14 cellular contexts compared by ENCODE assay signal in the genomic region with DNA sequence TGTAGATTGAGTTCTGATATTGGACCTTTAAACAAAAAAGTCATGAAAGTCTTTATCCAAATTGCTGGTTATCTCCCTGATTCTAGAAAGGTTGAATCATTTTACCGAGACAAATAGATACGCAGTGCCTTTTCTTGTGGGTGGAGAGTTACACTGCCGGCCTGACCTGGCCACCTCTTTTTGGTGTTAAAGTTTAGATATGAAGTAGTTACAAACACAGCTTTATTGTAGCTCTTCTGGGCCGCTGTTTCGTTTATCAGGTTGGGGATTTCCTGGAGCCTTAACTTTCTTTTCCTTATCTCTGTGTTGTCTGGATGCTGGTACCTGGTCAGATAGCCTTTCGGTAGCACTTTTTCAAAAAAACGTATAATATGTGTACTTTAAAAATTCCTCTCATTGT.
"Had no signal": no experiment of that assay in that cellular context is flagged by ENCODE, and none has a peak within 500 bp of the region (broad histone marks: within the 10 kb centered on the region; RNA-seq: fewer than 3 reads in every experiment).

No MANE protein-coding gene starts in this region.

- DNase-seq: activated CD8-positive, alpha-beta memory T cell treated with anti-CD3 and anti-CD28 coated beads, Interleukin-2, amount 50 U/mL, for 48 hours; activated CD8-positive, alpha-beta T cell treated with anti-CD3 and anti-CD28 coated beads, Interleukin-2, amount 10 ng/mL, durations not matched to agents 7 days and 5 days; activated naive CD4-positive, alpha-beta T cell treated with anti-CD3 and anti-CD28 coated beads for 36 hours; caudate nucleus; colonic mucosa; natural killer cell; occipital lobe; stimulated activated CD4-positive, alpha-beta T cell treated with anti-CD3 and anti-CD28 coated beads, Interleukin-15, amount 100 ng/mL, for 24 hours; stimulated activated CD4-positive, alpha-beta T cell treated with anti-CD3 and anti-CD28 coated beads, Interleukin-4, amount 100 ng/mL, for 24 hours; stimulated activated naive CD8-positive, alpha-beta T cell treated with anti-CD3 and anti-CD28 coated beads, Interleukin-15, amount 100 ng/mL, for 72 hours had no signal

- H3K27me3 Mint-ChIP-seq: stimulated activated naive CD8-positive, alpha-beta T cell treated with anti-CD3 and anti-CD28 coated beads, Interleukin-15, amount 100 ng/mL, for 72 hours had no signal

- H3K4me1 ChIP-seq: colonic mucosa had no signal

- H3K4me1 Mint-ChIP-seq: stimulated activated naive CD8-positive, alpha-beta T cell treated with anti-CD3 and anti-CD28 coated beads, Interleukin-15, amount 100 ng/mL, for 72 hours had no signal

- H3K9me3 Mint-ChIP-seq: activated naive CD4-positive, alpha-beta T cell treated with anti-CD3 and anti-CD28 coated beads for 36 hours; activated T-helper 1 cell treated with anti-CD3 and anti-CD28 coated beads, Interleukin-12 subunit alpha, Interleukin-12 subunit beta, Interleukin-2, Interleukin-4 antibody, amounts not matched to agents 30 ng/mL and 10 ng/mL and 1 ng/mL, durations not matched to agents 14 hours and 24 hours and 36 hours; natural killer cell; stimulated activated naive CD8-positive, alpha-beta T cell treated with anti-CD3 and anti-CD28 coated beads, Interleukin-15, amount 100 ng/mL, for 72 hours; T-helper 2 cell treated with Interferon-gamma antibody and Interleukin-4, amounts not matched to agents 5 μg/mL and 100 μg/mL, for 36 hours had no signal

- H3K27me3 ChIP-seq: colonic mucosa, vagina had no signal

- ATAC-seq: activated CD8-positive, alpha-beta T cell treated with anti-CD3 and anti-CD28 coated beads, Interleukin-2, amount 10 ng/mL, durations not matched to agents 7 days and 5 days; natural killer cell; stimulated activated naive CD8-positive, alpha-beta T cell treated with anti-CD3 and anti-CD28 coated beads, Interleukin-15, amount 100 ng/mL, for 72 hours had no signal

- H3K36me3 ChIP-seq: colonic mucosa, vagina had no signal

- H3K4me3 Mint-ChIP-seq: activated CD8-positive, alpha-beta T cell treated with anti-CD3 and anti-CD28 coated beads, Interleukin-2, amount 10 ng/mL, durations not matched to agents 7 days and 5 days; activated naive CD4-positive, alpha-beta T cell treated with anti-CD3 and anti-CD28 coated beads for 36 hours; activated T-helper 1 cell treated with anti-CD3 and anti-CD28 coated beads, Interleukin-12 subunit alpha, Interleukin-12 subunit beta, Interleukin-2, Interleukin-4 antibody, amounts not matched to agents 30 ng/mL and 10 ng/mL and 1 ng/mL, durations not matched to agents 14 hours and 24 hours and 36 hours; natural killer cell; stimulated activated naive CD8-positive, alpha-beta T cell treated with anti-CD3 and anti-CD28 coated beads, Interleukin-15, amount 100 ng/mL, for 72 hours; T-helper 2 cell treated with Interferon-gamma antibody and Interleukin-4, amounts not matched to agents 5 μg/mL and 100 μg/mL, for 36 hours had no signal

- H3K4me3 ChIP-seq: colonic mucosa, lung, vagina had no signal

- H3K27ac Mint-ChIP-seq: activated CD8-positive, alpha-beta T cell treated with anti-CD3 and anti-CD28 coated beads, Interleukin-2, amount 10 ng/mL, durations not matched to agents 7 days and 5 days; activated naive CD4-positive, alpha-beta T cell treated with anti-CD3 and anti-CD28 coated beads for 36 hours; activated T-helper 1 cell treated with anti-CD3 and anti-CD28 coated beads, Interleukin-12 subunit alpha, Interleukin-12 subunit beta, Interleukin-2, Interleukin-4 antibody, amounts not matched to agents 30 ng/mL and 10 ng/mL and 1 ng/mL, durations not matched to agents 14 hours and 24 hours and 36 hours; natural killer cell; stimulated activated naive CD8-positive, alpha-beta T cell treated with anti-CD3 and anti-CD28 coated beads, Interleukin-15, amount 100 ng/mL, for 72 hours; T-helper 2 cell treated with Interferon-gamma antibody and Interleukin-4, amounts not matched to agents 5 μg/mL and 100 μg/mL, for 36 hours had no signal

- H3K9me3 ChIP-seq: colonic mucosa, vagina had no signal

- H3K27ac ChIP-seq: colonic mucosa, vagina had no signal

- H3K36me3 Mint-ChIP-seq: natural killer cell had no signal
